In the genomic region with DNA sequence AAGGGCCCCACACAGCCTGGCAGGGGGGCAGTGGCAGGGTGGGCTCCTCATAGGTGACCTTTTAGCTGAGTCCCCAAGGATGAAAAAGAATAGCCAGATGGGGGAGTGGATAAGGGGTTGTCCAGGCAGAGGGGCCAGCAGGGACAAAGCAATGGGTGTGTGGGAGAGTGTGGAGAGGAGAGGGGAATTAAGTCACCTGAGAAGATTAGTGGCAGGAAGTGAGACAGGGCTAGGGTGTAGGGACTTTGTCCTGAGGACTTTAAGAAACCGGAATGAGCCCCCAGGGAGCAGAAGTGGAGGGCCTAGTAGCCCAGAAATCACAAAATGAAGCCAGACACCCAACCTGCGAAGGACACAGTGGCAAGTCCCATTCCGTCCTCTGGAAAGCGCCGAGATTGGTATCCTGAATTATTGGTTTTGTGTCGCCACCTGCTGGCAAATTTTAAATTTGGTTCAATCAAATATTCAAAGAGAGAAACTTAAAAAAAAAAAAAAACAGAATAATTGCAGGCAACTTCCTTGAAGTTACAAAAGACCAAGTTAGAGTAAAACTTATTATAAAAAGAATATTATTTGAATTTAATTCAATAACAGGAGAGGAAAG, we compare ENCODE assay signal across 8 cellular contexts.
A peak's percentile ranks its signal among the peaks of the same experiment; 100 is the strongest.
DNase-seq lines count a peak whose midpoint lies in the region; ATAC-seq, FAIRE-seq and TF ChIP-seq lines count a peak whose summit lies in the region.

No MANE protein-coding gene starts in this region.

- FAIRE-seq in GM19239 (lab: Jason Lieb, UNC), result peak; percentile 92

- TF ChIP-seq CTCF in BE2C (IDR thresholded peaks at IDR 0.05; ENCODE audit: low read depth, low read length) (peak; percentile 58), cardiac fibroblast (IDR thresholded peaks at IDR 0.05; ENCODE audit: low read depth, low read length) (peak; percentile 37)

- H3K27me3 ChIP-seq in BE2C, result no peaks in the 10 kb centered on the region; the same call in 1 of the 2 replicates

- DNase-seq in BE2C (peak; percentile 68), GM19239 (ENCODE audit: insufficient read length, low spot score) (no peak), NCI-H1092 (lab: John Stamatoyannopoulos, UW) (peak; percentile 60), cardiac fibroblast (ENCODE audit: low read depth in 2 of 2) (peak; percentile 61 to 74), left kidney (ENCODE audit: low read depth, low spot score) (peak; percentile 82)

- no peaks in the 10 kb centered on the region for H3K4me1 Mint-ChIP-seq in stimulated activated memory B cell treated with anti-CD40 and anti-IgM and Interleukin-4, amounts not matched to agents 10 μg/mL and 1 μg/mL and 100 μg/mL, for 72 hours

- no peaks in the 10 kb centered on the region for H3K4me1 ChIP-seq in BE2C

- no peaks in the 10 kb centered on the region for H3K36me3 Mint-ChIP-seq in stimulated activated memory B cell treated with anti-CD40 and anti-IgM and Interleukin-4, amounts not matched to agents 10 μg/mL and 1 μg/mL and 100 μg/mL, for 72 hours

- H3K36me3 ChIP-seq in BE2C, result no peaks in the 10 kb centered on the region

- H3K9me3 Mint-ChIP-seq in stimulated activated memory B cell treated with anti-CD40 and anti-IgM and Interleukin-4, amounts not matched to agents 10 μg/mL and 1 μg/mL and 100 μg/mL, for 72 hours, result no peaks in the 10 kb centered on the region

- ATAC-seq in SK-N-SH treated with all-trans-retinoic acid at 6 μM for 48 hours, result peak; percentile 59
- ATAC-seq in stimulated activated memory B cell treated with anti-CD40 and anti-IgM and Interleukin-4, amounts not matched to agents 10 μg/mL and 1 μg/mL and 100 μg/mL, for 72 hours, result peak; percentile 41
- no peak for ATAC-seq in GM18873 (IDR thresholded peaks at IDR 0.05; ENCODE audit: low FRiP score, unreplicated experiment)

- H3K4me3 ChIP-seq in BE2C (ENCODE audit: low read depth, low read length), result no peak overlapping the region
- H3K4me3 ChIP-seq in cardiac fibroblast (replicated peaks in 1 of 2; ENCODE audit: low read depth in 2 of 2, low read length in 2 of 2), result no peak overlapping the region

- H3K27ac Mint-ChIP-seq in stimulated activated memory B cell treated with anti-CD40 and anti-IgM and Interleukin-4, amounts not matched to agents 10 μg/mL and 1 μg/mL and 100 μg/mL, for 72 hours, result no peak overlapping the region

- no peak overlapping the region for H3K4me3 Mint-ChIP-seq in stimulated activated memory B cell treated with anti-CD40 and anti-IgM and Interleukin-4, amounts not matched to agents 10 μg/mL and 1 μg/mL and 100 μg/mL, for 72 hours

- H3K9me3 ChIP-seq in BE2C, result no peaks in the 10 kb centered on the region

- no peaks in the 10 kb centered on the region for H3K27me3 Mint-ChIP-seq in stimulated activated memory B cell treated with anti-CD40 and anti-IgM and Interleukin-4, amounts not matched to agents 10 μg/mL and 1 μg/mL and 100 μg/mL, for 72 hours

TF ChIP-seq in SK-N-SH treated with all-trans-retinoic acid at 6 μM for 48 hours, 23 proteins besides CTCF, POLR2A, EP300 and RAD21:
- TF ChIP-seq ZC3H10 (CRISPR knock-in tag; IDR thresholded peaks at IDR 0.05), result no peak
